Comparison of ENCODE assay signal across 21 cellular contexts in the genomic region with DNA sequence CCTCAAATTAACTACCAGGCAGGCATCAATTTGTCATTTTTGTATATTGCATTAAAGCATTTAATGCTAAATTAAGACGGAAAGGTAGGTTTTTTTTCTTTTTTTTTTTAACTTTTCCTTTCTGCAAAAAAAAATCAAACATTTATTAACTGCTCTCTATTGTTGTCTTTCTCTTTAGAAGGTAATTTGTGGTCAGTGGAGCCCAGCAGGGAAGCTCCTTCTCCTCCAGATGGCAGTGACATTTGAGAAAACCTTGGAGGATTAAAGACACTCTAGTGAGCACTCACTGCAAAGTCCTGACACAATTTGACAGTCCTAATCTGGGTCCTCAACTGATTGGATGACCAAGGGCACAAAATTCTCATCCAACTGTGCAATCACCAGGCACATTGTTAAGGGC.
DNase-seq lines count a peak whose midpoint lies in the region; ATAC-seq and TF ChIP-seq lines count a peak whose summit lies in the region.
"Had no signal": no experiment of that assay in that cellular context is flagged by ENCODE, and none has a peak within 500 bp of the region (broad histone marks: within the 10 kb centered on the region; RNA-seq: fewer than 3 reads in every experiment).

No MANE protein-coding gene starts in this region.

- DNase-seq in DMS79 treated with DMSO at 0.1 percent for 48 hours (lab: John Stamatoyannopoulos, UW): peak; percentile 64
- DNase-seq in NCI-H524 treated with DMSO at 0.1 percent for 48 hours (lab: John Stamatoyannopoulos, UW): peak; percentile 86
- DNase-seq in kidney epithelial cell (ENCODE audit: low read depth): no peak
- DNase-seq in foreskin keratinocyte: no peak
- DNase-seq in sigmoid colon: no peak
- no peak for DNase-seq in SKM-1 treated with dmso at 0.1 percent for 144 hours (lab: John Stamatoyannopoulos, UW; ENCODE audit: unreplicated experiment)
- DNase-seq: activated CD4-positive, alpha-beta T cell treated with anti-CD3 and anti-CD28 coated beads for 1 hour; activated CD8-positive, alpha-beta memory T cell treated with anti-CD3 and anti-CD28 coated beads, Interleukin-2, amount 50 U/mL, for 48 hours; activated naive CD4-positive, alpha-beta T cell treated with Interleukin-2 at 50 U/mL for 16 hours; brain microvascular endothelial cell; DND-41; esophagus squamous epithelium; heart right ventricle; kidney glomerular epithelial cell; MM.1S; NCI-H526 treated with DMSO at 0.1 percent for 48 hours; small intestine had no signal

- no peak overlapping the region for H3K27ac ChIP-seq in foreskin keratinocyte
- H3K27ac ChIP-seq in sigmoid colon: no peak overlapping the region
- H3K27ac ChIP-seq: BLaER1, brain microvascular endothelial cell, esophagus squamous epithelium, heart right ventricle, parathyroid adenoma had no signal

- WGBS in sigmoid colon, 2 donors: 49 to 55% methylated on average over 1 of the region's 1 CpG

- peak; percentile 78 for TF ChIP-seq EP300 in Ishikawa (IDR thresholded peaks at IDR 0.05; ENCODE audit: borderline replicate concordance)
- no peak for TF ChIP-seq EP300 in sigmoid colon (IDR thresholded peaks at IDR 0.05)

- no peaks in the 10 kb centered on the region for H3K36me3 ChIP-seq in kidney epithelial cell (ENCODE audit: control insufficient read depth, insufficient read depth, low read length)
- no peaks in the 10 kb centered on the region for H3K36me3 ChIP-seq in sigmoid colon
- H3K36me3 ChIP-seq: BLaER1, brain microvascular endothelial cell, esophagus squamous epithelium, heart right ventricle had no signal

- TF ChIP-seq CTCF in kidney epithelial cell (IDR thresholded peaks at IDR 0.05; ENCODE audit: insufficient read depth, low read length, poor library complexity, severe bottlenecking) (peak; percentile 13), foreskin keratinocyte (conservative IDR thresholded peaks at IDR 0.05) (no peak), sigmoid colon (IDR thresholded peaks at IDR 0.05) (no peak)

- ATAC-seq in foreskin keratinocyte: no peak
- no peak for ATAC-seq in GM21528 (IDR thresholded peaks at IDR 0.05; ENCODE audit: low FRiP score, unreplicated experiment)
- ATAC-seq: heart right ventricle had no signal

- H3K27me3 ChIP-seq in kidney epithelial cell (ENCODE audit: control insufficient read depth, insufficient read depth, low read length) (no peaks in the 10 kb centered on the region), foreskin keratinocyte (no peaks in the 10 kb centered on the region), sigmoid colon (no peaks in the 10 kb centered on the region)
- H3K27me3 ChIP-seq: BLaER1, brain microvascular endothelial cell, esophagus squamous epithelium, heart right ventricle had no signal

- intact Hi-C loops in sigmoid colon (cut with DNase I): no loop called here

- no peak for TF ChIP-seq POLR2A in sigmoid colon (IDR thresholded peaks at IDR 0.05)

- TF ChIP-seq RAD21 in Ishikawa (IDR thresholded peaks at IDR 0.05; ENCODE audit: low read depth): no peak

- H3K9me3 ChIP-seq in sigmoid colon: no peaks in the 10 kb centered on the region
- H3K9me3 ChIP-seq: BLaER1, esophagus squamous epithelium, heart right ventricle had no signal

- H3K4me3 ChIP-seq in kidney epithelial cell (ENCODE audit: low read depth, low read length) (no peak overlapping the region), sigmoid colon (no peak overlapping the region)
- H3K4me3 ChIP-seq: BLaER1, esophagus squamous epithelium, heart right ventricle had no signal

- H3K4me1 ChIP-seq in foreskin keratinocyte: peaks cover 9% of the 10 kb centered on the region
- H3K4me1 ChIP-seq in sigmoid colon: peaks cover 0 to 4% (median 0%) of the 10 kb centered on the region in 4 donors
- H3K4me1 ChIP-seq: BLaER1, parathyroid adenoma had no signal

TF ChIP-seq in Ishikawa, 13 proteins besides CTCF, POLR2A, EP300 and RAD21:
- TF ChIP-seq FOXM1 (IDR thresholded peaks at IDR 0.05; ENCODE audit: borderline replicate concordance, low read depth) (peak; percentile 53), TCF12 (IDR thresholded peaks at IDR 0.05; ENCODE audit: low read depth) (peak; percentile 91), NFIC (IDR thresholded peaks at IDR 0.05) (peak; percentile 50; the same call in 1 of the 2 replicates), CREB1 (IDR thresholded peaks at IDR 0.05; ENCODE audit: low read depth) (no peak), EGR1 (IDR thresholded peaks at IDR 0.05) (no peak), ZBTB7A (IDR thresholded peaks at IDR 0.05; ENCODE audit: low read depth) (no peak), TEAD4 (IDR thresholded peaks at IDR 0.05) (peak; percentile 65; the same call in 1 of the 2 replicates), TAF1 (IDR thresholded peaks at IDR 0.05; ENCODE audit: low read depth) (no peak), YY1 (IDR thresholded peaks at IDR 0.05; ENCODE audit: low read depth) (no peak)
- TF ChIP-seq, protein P1, sequence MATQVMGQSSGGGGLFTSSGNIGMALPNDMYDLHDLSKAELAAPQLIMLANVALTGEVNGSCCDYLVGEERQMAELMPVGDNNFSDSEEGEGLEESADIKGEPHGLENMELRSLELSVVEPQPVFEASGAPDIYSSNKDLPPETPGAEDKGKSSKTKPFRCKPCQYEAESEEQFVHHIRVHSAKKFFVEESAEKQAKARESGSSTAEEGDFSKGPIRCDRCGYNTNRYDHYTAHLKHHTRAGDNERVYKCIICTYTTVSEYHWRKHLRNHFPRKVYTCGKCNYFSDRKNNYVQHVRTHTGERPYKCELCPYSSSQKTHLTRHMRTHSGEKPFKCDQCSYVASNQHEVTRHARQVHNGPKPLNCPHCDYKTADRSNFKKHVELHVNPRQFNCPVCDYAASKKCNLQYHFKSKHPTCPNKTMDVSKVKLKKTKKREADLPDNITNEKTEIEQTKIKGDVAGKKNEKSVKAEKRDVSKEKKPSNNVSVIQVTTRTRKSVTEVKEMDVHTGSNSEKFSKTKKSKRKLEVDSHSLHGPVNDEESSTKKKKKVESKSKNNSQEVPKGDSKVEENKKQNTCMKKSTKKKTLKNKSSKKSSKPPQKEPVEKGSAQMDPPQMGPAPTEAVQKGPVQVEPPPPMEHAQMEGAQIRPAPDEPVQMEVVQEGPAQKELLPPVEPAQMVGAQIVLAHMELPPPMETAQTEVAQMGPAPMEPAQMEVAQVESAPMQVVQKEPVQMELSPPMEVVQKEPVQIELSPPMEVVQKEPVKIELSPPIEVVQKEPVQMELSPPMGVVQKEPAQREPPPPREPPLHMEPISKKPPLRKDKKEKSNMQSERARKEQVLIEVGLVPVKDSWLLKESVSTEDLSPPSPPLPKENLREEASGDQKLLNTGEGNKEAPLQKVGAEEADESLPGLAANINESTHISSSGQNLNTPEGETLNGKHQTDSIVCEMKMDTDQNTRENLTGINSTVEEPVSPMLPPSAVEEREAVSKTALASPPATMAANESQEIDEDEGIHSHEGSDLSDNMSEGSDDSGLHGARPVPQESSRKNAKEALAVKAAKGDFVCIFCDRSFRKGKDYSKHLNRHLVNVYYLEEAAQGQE (IDR thresholded peaks at IDR 0.05; ENCODE audit: low read depth): no peak

Comparison
In these comparisons a context has a peak if more than half of its experiments do, and no peak if none do; other contexts are left out.
1. DNase-seq: peak in DMS79 treated with DMSO at 0.1 percent for 48 hours (single experiment) and NCI-H524 treated with DMSO at 0.1 percent for 48 hours (single experiment); none in kidney epithelial cell (single experiment), foreskin keratinocyte (0 of 2), sigmoid colon (single experiment) and SKM-1 treated with dmso at 0.1 percent for 144 hours (single experiment).